ENCODE assay signal across 9 cellular contexts in the genomic region with DNA sequence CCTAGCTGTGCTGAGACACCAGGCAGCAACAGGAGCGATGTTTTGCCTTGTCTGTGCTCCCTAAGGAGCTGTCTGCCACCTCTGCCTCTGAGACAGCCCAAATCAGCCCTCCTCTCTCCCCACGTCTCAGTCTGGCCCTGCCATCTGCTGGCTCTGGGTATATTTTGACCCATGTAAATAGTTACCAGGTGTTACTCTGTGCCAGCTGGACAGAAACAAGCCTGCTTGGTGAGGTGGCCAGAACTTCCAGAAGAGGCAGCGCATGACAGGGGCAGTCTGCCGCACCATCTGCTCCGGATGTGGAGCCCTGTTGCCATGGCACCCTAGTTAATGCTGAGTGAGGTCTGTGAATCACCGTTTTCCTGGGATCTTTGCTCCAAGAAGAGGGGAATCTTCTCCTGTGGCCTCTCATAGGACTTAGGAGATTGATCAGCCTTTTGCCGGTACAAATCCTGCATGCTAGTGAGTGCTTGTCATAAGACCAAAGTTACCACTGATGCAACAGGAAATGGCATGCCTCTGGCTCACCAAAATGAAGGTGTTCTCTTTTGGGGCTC. TPM values are rescaled to one million over a fixed set of nuclear protein-coding genes. Genes with fewer than 3 reads are reported as not detected.
A peak's percentile ranks its signal among the peaks of the same experiment; 100 is the strongest.
DNase-seq lines count a peak whose midpoint lies in the region; ATAC-seq and TF ChIP-seq lines count a peak whose summit lies in the region.
"Had no signal": no experiment of that assay in that cellular context is flagged by ENCODE, and none has a peak within 500 bp of the region (broad histone marks: within the 10 kb centered on the region; RNA-seq: fewer than 3 reads in every experiment).

No MANE protein-coding gene starts in this region.

- peak overlapping the region in 2 of 4 experiments; percentile 20 to 35 for H3K4me3 ChIP-seq in fibroblast of lung (replicated peaks in 1 of 4; ENCODE audit: control extremely low read depth in 1 of 4, insufficient read depth in 1 of 4, low read depth in 3 of 4, low read length in 4 of 4)

- H2AFZ ChIP-seq in fibroblast of lung (ENCODE audit: low read length), result no peak overlapping the region

- DNase-seq in COLO668 (lab: John Stamatoyannopoulos, UW; ENCODE audit: unreplicated experiment), result peak; percentile 84
- peak; percentile 68 for DNase-seq in NAMALWA (ENCODE audit: low spot score)
- no peak for DNase-seq in T-helper 2 cell treated with Interferon-gamma antibody and Interleukin-4, amounts not matched to agents 5 μg/mL and 100 μg/mL, for 36 hours (ENCODE audit: low spot score)
- DNase-seq in fibroblast of lung (ENCODE audit: low read depth in 2 of 2), result peak; percentile 97 to 99
- DNase-seq in natural killer cell, result no peak
- DNase-seq in activated CD4-positive, CD25-positive, alpha-beta regulatory T cell treated with anti-CD3 and anti-CD28 coated beads, Interleukin-2, amount 50 U/mL, for 72 hours, result no peak
- no peak for DNase-seq in NCI-H1930 (lab: John Stamatoyannopoulos, UW)

- H3K36me3 ChIP-seq in fibroblast of lung (ENCODE audit: control insufficient read depth, insufficient read depth, low read length), result no peaks in the 10 kb centered on the region

- no peaks in the 10 kb centered on the region for H3K27me3 ChIP-seq in fibroblast of lung (ENCODE audit: control insufficient read depth, insufficient read depth, low read length)

- H3K27ac Mint-ChIP-seq in T-helper 2 cell treated with Interferon-gamma antibody and Interleukin-4, amounts not matched to agents 5 μg/mL and 100 μg/mL, for 36 hours, result peak overlapping the region; percentile 73
- peak overlapping the region; percentile 58 to 71 for H3K27ac Mint-ChIP-seq in natural killer cell
- H3K27ac Mint-ChIP-seq: dendritic cell treated with granulocyte-macrophage colony-stimulating factor and Interleukin-4, amounts not matched to agents 40 ng/mL and 50 ng/mL, for 4 days had no signal

- no peaks in the 10 kb centered on the region for H3K79me2 ChIP-seq in fibroblast of lung (ENCODE audit: control insufficient read depth, insufficient read depth, low read length)

- H3K4me2 ChIP-seq in fibroblast of lung (ENCODE audit: extremely low read depth, insufficient read depth, low read length), result peak overlapping the region; percentile 54

- no peak for TF ChIP-seq CTCF in fibroblast of lung (conservative IDR thresholded peaks at IDR 0.05 in 1 of 2, IDR thresholded peaks at IDR 0.05 in 1 of 2; ENCODE audit: low read depth in 1 of 2, low read length in 2 of 2)
- TF ChIP-seq CTCF in natural killer cell (IDR thresholded peaks at IDR 0.05), result no peak

- H3K9ac ChIP-seq in fibroblast of lung (ENCODE audit: insufficient read depth, low read length), result peak overlapping the region; percentile 67

- no peaks in the 10 kb centered on the region for H3K27me3 Mint-ChIP-seq in T-helper 2 cell treated with Interferon-gamma antibody and Interleukin-4, amounts not matched to agents 5 μg/mL and 100 μg/mL, for 36 hours (ENCODE audit: low read depth)
- no peaks in the 10 kb centered on the region for H3K27me3 Mint-ChIP-seq in natural killer cell (ENCODE audit: low read depth in 2 of 2)

- H3K9me3 Mint-ChIP-seq in T-helper 2 cell treated with Interferon-gamma antibody and Interleukin-4, amounts not matched to agents 5 μg/mL and 100 μg/mL, for 36 hours, result peaks cover 8% of the 10 kb centered on the region
- peaks cover 0 to 6% of the 10 kb centered on the region in 2 donors for H3K9me3 Mint-ChIP-seq in natural killer cell

- H3K9me3 ChIP-seq in fibroblast of lung (ENCODE audit: control insufficient read depth, insufficient read depth, low read depth, low read length), result no peaks in the 10 kb centered on the region

- peaks cover 21% of the 10 kb centered on the region for H3K4me1 ChIP-seq in fibroblast of lung (ENCODE audit: control insufficient read depth, extremely low read depth, insufficient read depth, low read length)

- peaks cover 2% of the 10 kb centered on the region for H3K36me3 Mint-ChIP-seq in T-helper 2 cell treated with Interferon-gamma antibody and Interleukin-4, amounts not matched to agents 5 μg/mL and 100 μg/mL, for 36 hours (ENCODE audit: low read depth)
- H3K36me3 Mint-ChIP-seq in natural killer cell, result no peaks in the 10 kb centered on the region

- intact Hi-C loops in natural killer cell (cut with micrococcal nuclease), result no loop called here

- peaks cover 30% of the 10 kb centered on the region for H3K4me1 Mint-ChIP-seq in T-helper 2 cell treated with Interferon-gamma antibody and Interleukin-4, amounts not matched to agents 5 μg/mL and 100 μg/mL, for 36 hours (ENCODE audit: low read depth)
- H3K4me1 Mint-ChIP-seq in natural killer cell, result peaks cover 63% of the 10 kb centered on the region in 2 donors

- H3K27ac ChIP-seq in fibroblast of lung (ENCODE audit: insufficient read depth, low read length), result peak overlapping the region; percentile 98

- ATAC-seq in natural killer cell (peak in 1 of 3 donors; percentile 17), GM21825 (IDR thresholded peaks at IDR 0.05; ENCODE audit: unreplicated experiment) (no peak)

- peak overlapping the region; percentile 53 for H3K4me3 Mint-ChIP-seq in T-helper 2 cell treated with Interferon-gamma antibody and Interleukin-4, amounts not matched to agents 5 μg/mL and 100 μg/mL, for 36 hours
- peak overlapping the region; percentile 55 for H3K4me3 Mint-ChIP-seq in natural killer cell
- H3K4me3 Mint-ChIP-seq: dendritic cell treated with granulocyte-macrophage colony-stimulating factor and Interleukin-4, amounts not matched to agents 40 ng/mL and 50 ng/mL, for 4 days had no signal

- H4K20me1 ChIP-seq in fibroblast of lung (ENCODE audit: control insufficient read depth, extremely low read depth, insufficient read depth, low read length), result no peaks in the 10 kb centered on the region

RNA-seq across cellular contexts. Expression of a gene that starts 31.8 kb away (rescaled TPM):
- total RNA-seq in fibroblast of lung, result 2.1 and 3.1 TPM in 2 replicates
- polyA plus RNA-seq in fibroblast of lung, result 2.9 and 5.9 TPM in 2 replicates
- 2.8 and 4.8 TPM in 2 replicates for polyA plus RNA-seq in fibroblast of lung (2012)
- polyA minus RNA-seq in fibroblast of lung (ENCODE audit: low replicate concordance), result 2.4 and 2.7 TPM in 2 replicates
- total RNA-seq in natural killer cell, result 1 to 10 TPM in 1 of 3 donors, under 1 TPM in 2; 0.75 to 1.4 (median 0.84) TPM

RNA-seq across cellular contexts. Expression of a gene that starts 37.5 kb away (rescaled TPM):
- total RNA-seq in fibroblast of lung (5.4 and 6.8 TPM in 2 replicates), natural killer cell (100 to 1,000 TPM; 172 to 225 (median 176) TPM)
- polyA plus RNA-seq in fibroblast of lung, result 11.1 and 18.8 TPM in 2 replicates
- 11.1 and 18.6 TPM in 2 replicates for polyA plus RNA-seq in fibroblast of lung (2012)
- polyA minus RNA-seq in fibroblast of lung (ENCODE audit: low replicate concordance), result 23.7 and 30.0 TPM in 2 replicates

RNA-seq across cellular contexts. Expression of a gene that starts 46.1 kb away (rescaled TPM):
- total RNA-seq in fibroblast of lung (145 and 151 TPM in 2 replicates), natural killer cell (10 to 100 TPM; 27.8 to 38.0 (median 31.5) TPM)
- 249 and 311 TPM in 2 replicates for polyA plus RNA-seq in fibroblast of lung
- polyA plus RNA-seq in fibroblast of lung (2012), result 243 and 320 TPM in 2 replicates
- 11.0 and 14.4 TPM in 2 replicates for polyA minus RNA-seq in fibroblast of lung (ENCODE audit: low replicate concordance)

RNA-seq across cellular contexts. Expression of a gene that starts 52.8 kb away (rescaled TPM):
- 0.26 and 0.33 TPM in 2 replicates for total RNA-seq in fibroblast of lung
- 0.24 and 0.42 TPM in 2 replicates for polyA plus RNA-seq in fibroblast of lung
- polyA plus RNA-seq in fibroblast of lung (2012), result 0.20 and 0.54 TPM in 2 replicates
- polyA minus RNA-seq in fibroblast of lung (ENCODE audit: low replicate concordance), result not detected in 2 replicates
- under 1 TPM; 0.07 to 0.15 (median 0.11) TPM for total RNA-seq in natural killer cell

Comparison
In these comparisons a context has a peak if more than half of its experiments do, and no peak if none do; other contexts are left out.
1. DNase-seq: peak in COLO668 (single experiment), NAMALWA (single experiment) and fibroblast of lung (2 of 2); none in T-helper 2 cell treated with Interferon-gamma antibody and Interleukin-4, amounts not matched to agents 5 μg/mL and 100 μg/mL, for 36 hours (single experiment), natural killer cell (single experiment), activated CD4-positive, CD25-positive, alpha-beta regulatory T cell treated with anti-CD3 and anti-CD28 coated beads, Interleukin-2, amount 50 U/mL, for 72 hours (single experiment) and NCI-H1930 (0 of 2).
2. RNA of a gene that starts 37.5 kb away (total RNA-seq): 172 to 225 TPM in natural killer cell; 5.4 to 6.8 TPM in fibroblast of lung; every median in the first group is over 10 times any median in the second.